1 cellular context compared by ENCODE assay signal in genomic region chr13:50511877-50512332, GRCh38.
TF ChIP-seq lines count a peak whose summit lies in the region.

No MANE protein-coding gene starts in this region.

TF ChIP-seq in K562, 482 proteins besides CTCF, POLR2A, EP300 and RAD21 (continued from another document and continues in another):
- TF ChIP-seq ZNF318 (IDR thresholded peaks at IDR 0.05; ENCODE audit: borderline replicate concordance in 1 of 2, low read depth in 1 of 2) (no peak), ZNF639 (CRISPR knock-in tag; conservative IDR thresholded peaks at IDR 0.05 in 1 of 2, IDR thresholded peaks at IDR 0.05 in 1 of 2) (no peak), ATF1 (CRISPR knock-in tag; IDR thresholded peaks at IDR 0.05) (no peak), ATF1 (tag; IDR thresholded peaks at IDR 0.05) (no peak), CREM (IDR thresholded peaks at IDR 0.05; ENCODE audit: low read depth) (0 out of 2 replicates have a peak, but pooled peaks have one; percentile 30), KAT8 (IDR thresholded peaks at IDR 0.05; ENCODE audit: low read depth) (no peak), LCOR (CRISPR knock-in tag; IDR thresholded peaks at IDR 0.05) (no peak), ZNF12 (CRISPR knock-in tag; IDR thresholded peaks at IDR 0.05) (no peak), RBFOX2 (IDR thresholded peaks at IDR 0.05; ENCODE audit: low read depth, low read length) (no peak), C11orf30 (IDR thresholded peaks at IDR 0.05; ENCODE audit: low read depth) (peak; percentile 25; the same call in 1 of the 2 replicates), SOX6 (IDR thresholded peaks at IDR 0.05) (peak; percentile 38; the same call in 1 of the 2 replicates), POLR2B (IDR thresholded peaks at IDR 0.05; ENCODE audit: low read depth, partially characterized antibody) (no peak), NFIX (CRISPR knock-in tag; IDR thresholded peaks at IDR 0.05; ENCODE audit: low read depth) (no peak), ARID1B (IDR thresholded peaks at IDR 0.05) (no peak), CBFB (CRISPR knock-in tag; IDR thresholded peaks at IDR 0.05) (no peak), SMARCA4 (IDR thresholded peaks at IDR 0.05) (peak; percentile 41; the same call in 1 of the 2 replicates), ZNF146 (CRISPR knock-in tag; IDR thresholded peaks at IDR 0.05; ENCODE audit: unreplicated experiment) (no peak), SRSF1 (IDR thresholded peaks at IDR 0.05; ENCODE audit: low read depth, low read length) (no peak), SIN3B (IDR thresholded peaks at IDR 0.05; ENCODE audit: low read depth) (no peak), MAFG (tag; conservative IDR thresholded peaks at IDR 0.05) (no peak), CREB3 (tag; conservative IDR thresholded peaks at IDR 0.05; ENCODE audit: low read depth) (no peak), KDM1A (IDR thresholded peaks at IDR 0.05) (no peak), MCM5 (IDR thresholded peaks at IDR 0.05; ENCODE audit: low read depth) (no peak), ZNF274 (IDR thresholded peaks at IDR 0.05; ENCODE audit: borderline replicate concordance, low read depth, low read length) (no peak), EWSR1 (IDR thresholded peaks at IDR 0.05; ENCODE audit: borderline replicate concordance, low read depth, partially characterized antibody) (no peak), GATAD2A (IDR thresholded peaks at IDR 0.05) (no peak), RERE (CRISPR knock-in tag; IDR thresholded peaks at IDR 0.05; ENCODE audit: borderline replicate concordance) (no peak), HDAC2 (IDR thresholded peaks at IDR 0.05) (no peak), MAFK (IDR thresholded peaks at IDR 0.05; ENCODE audit: low read length) (no peak), NRF1 (conservative IDR thresholded peaks at IDR 0.05 in 1 of 2, IDR thresholded peaks at IDR 0.05 in 1 of 2) (no peak), ZC3H8 (IDR thresholded peaks at IDR 0.05) (no peak), ATF4 (CRISPR knock-in tag; IDR thresholded peaks at IDR 0.05) (no peak)
